In genomic region chr1:234608026-234608719, GRCh38 we compare ENCODE assay signal across 8 cellular contexts. TPM values are rescaled to one million over a fixed set of nuclear protein-coding genes. Genes with fewer than 3 reads are reported as not detected.
DNase-seq lines count a peak whose midpoint lies in the region; ATAC-seq and TF ChIP-seq lines count a peak whose summit lies in the region.

No MANE protein-coding gene starts in this region.

- H3K27ac ChIP-seq in endodermal cell (ENCODE audit: low read depth, low read length) = peak overlapping the region; percentile 48

- peak; percentile 15 for ATAC-seq in GM18517 (IDR thresholded peaks at IDR 0.05; ENCODE audit: unreplicated experiment)
- peak; percentile 30 for ATAC-seq in HG03378 (IDR thresholded peaks at IDR 0.05; ENCODE audit: unreplicated experiment)

- H3K27me3 Mint-ChIP-seq in endodermal cell (ENCODE audit: insufficient read depth) = no peaks in the 10 kb centered on the region

- H3K4me3 ChIP-seq in NT2/D1 (ENCODE audit: insufficient read length, low read depth) (peak overlapping the region; percentile 84), endodermal cell (ENCODE audit: low read length) (peak overlapping the region; percentile 92), mononuclear cell (ENCODE audit: low read length) (peak overlapping the region; percentile 74)

- H3K9me3 Mint-ChIP-seq in endodermal cell = no peaks in the 10 kb centered on the region

- peaks cover 27% of the 10 kb centered on the region for H3K36me3 Mint-ChIP-seq in endodermal cell (ENCODE audit: low read depth)

- DNase-seq in A172 (ENCODE audit: low spot score) (peak; percentile 97), NT2/D1 (ENCODE audit: low read depth, low spot score) (no peak), endodermal cell (peak; percentile 81)
- DNase-seq in activated CD8-positive, alpha-beta memory T cell treated with anti-CD3 and anti-CD28 coated beads, Interleukin-2, amount 50 U/mL, for 24 hours (ENCODE audit: extremely low read depth) = peak; percentile 63
- DNase-seq in stimulated activated CD8-positive, alpha-beta memory T cell treated with anti-CD3 and anti-CD28 coated beads, Interleukin-4, amount 100 ng/mL, for 48 hours = peak; percentile 79

- WGBS in endodermal cell (ENCODE audit: insufficient coverage in 1 of 2, insufficient read length in 1 of 2), 2 experiments = 8 to 28% methylated on average over 5 to 39 of the region's 39 CpGs

- peak overlapping the region; percentile 92 for H3K27ac Mint-ChIP-seq in endodermal cell

- peaks cover 60% of the 10 kb centered on the region for H3K4me1 Mint-ChIP-seq in endodermal cell

- peak; percentile 39 for TF ChIP-seq CTCF in endodermal cell (conservative IDR thresholded peaks at IDR 0.05)

- H3K9me3 ChIP-seq in NT2/D1 (ENCODE audit: insufficient read depth, low read length) = no peaks in the 10 kb centered on the region
- H3K9me3 ChIP-seq in endodermal cell (ENCODE audit: control insufficient read depth, low read length) = no peaks in the 10 kb centered on the region
- H3K9me3 ChIP-seq in mononuclear cell (ENCODE audit: low read depth, low read length) = no peaks in the 10 kb centered on the region

- H3K9ac ChIP-seq in NT2/D1 (ENCODE audit: insufficient read length, low read depth) = peak overlapping the region; percentile 98
- H3K9ac ChIP-seq in endodermal cell (ENCODE audit: extremely low read depth, low read length, poor library complexity, severe bottlenecking) = peak overlapping the region; percentile 72

- H3K4me1 ChIP-seq in NT2/D1 (ENCODE audit: insufficient read depth, insufficient read length) (peaks cover 11% of the 10 kb centered on the region), endodermal cell (ENCODE audit: control insufficient read depth, insufficient read depth, low read length) (peaks cover 6% of the 10 kb centered on the region), mononuclear cell (ENCODE audit: insufficient read depth, low read length) (peaks cover 56% of the 10 kb centered on the region)

- no peaks in the 10 kb centered on the region for H3K27me3 ChIP-seq in NT2/D1 (ENCODE audit: insufficient read depth, insufficient read length)
- H3K27me3 ChIP-seq in endodermal cell (ENCODE audit: control insufficient read depth, insufficient read depth, low read length, poor library complexity, severe bottlenecking) = no peaks in the 10 kb centered on the region
- H3K27me3 ChIP-seq in mononuclear cell (ENCODE audit: insufficient read depth, low read length) = no peaks in the 10 kb centered on the region

- H3K36me3 ChIP-seq in NT2/D1 (ENCODE audit: insufficient read depth, insufficient read length, low read length) (peaks cover 49% of the 10 kb centered on the region), endodermal cell (ENCODE audit: control insufficient read depth, insufficient read depth, low read length) (peaks cover 42% of the 10 kb centered on the region)

- peak overlapping the region; percentile 88 for H3K4me3 Mint-ChIP-seq in endodermal cell

RNA-seq across cellular contexts. Expression of gene IRF2BP2, which starts 1.8 kb away (rescaled TPM):
- total RNA-seq in A172 (2014; rRNA removed; shearing (Covaris generic)) = 50.8 and 51.3 TPM in 2 replicates
- 10 to 100 TPM; 41.6 to 45.7 TPM for total RNA-seq in endodermal cell
- 63.2 TPM for polyA plus RNA-seq in endodermal cell (2013, experiment 1 of 2)
- 56.4 TPM for polyA plus RNA-seq in endodermal cell (2013, experiment 2 of 2)
- total RNA-seq in mononuclear cell = 465 TPM
